ENCODE assay signal across 30 cellular contexts in genomic region chr2:101427240-101427639, GRCh38. TPM values are rescaled to one million over a fixed set of nuclear protein-coding genes. Genes with fewer than 3 reads are reported as not detected.
"Had no signal": no experiment of that assay in that cellular context is flagged by ENCODE, and none has a peak within 500 bp of the region (broad histone marks: within the 10 kb centered on the region; RNA-seq: fewer than 3 reads in every experiment).

No MANE protein-coding gene starts in this region.

- FAIRE-seq: pancreas, small intestine, urothelium cell line had no signal

- H3K4me1 ChIP-seq: pancreas, prostate gland, right lobe of liver, sigmoid colon, stomach, thyroid gland, tibial nerve, upper lobe of left lung, vagina had no signal

- H3K27ac ChIP-seq: neutrophil, pancreas, prostate gland, right atrium auricular region, right lobe of liver, sigmoid colon, stomach, thoracic aorta, thyroid gland, tibial nerve, upper lobe of left lung, vagina had no signal

- ATAC-seq: natural killer cell treated with Interleukin-12 subunit alpha and Interleukin-12 subunit beta and Interleukin-15 and Interleukin-18, amount 100 ng/mL, for 72 hours; pancreas; right lobe of liver; stimulated activated effector memory CD8-positive, alpha-beta T cell treated with anti-CD3 and anti-CD28 coated beads, Interleukin-12 subunit alpha, Interleukin-12 subunit beta, amount 100 ng/mL, for 72 hours; stimulated activated naive B cell treated with anti-CD40 and anti-IgM and Interleukin-4, amounts not matched to agents 10 μg/mL and 1 μg/mL and 100 μg/mL, for 72 hours had no signal

- DNase-seq: nephron progenitor cell; nucleus accumbens; pancreas; retina; sigmoid colon; small intestine; stimulated activated CD4-positive, alpha-beta T cell treated with anti-CD3 and anti-CD28 coated beads, Interleukin-15, amount 100 ng/mL, for 24 hours; stimulated activated CD4-positive, alpha-beta T cell treated with anti-CD3 and anti-CD28 coated beads, Interleukin-2, amount 100 ng/mL, for 24 hours; stimulated activated CD4-positive, alpha-beta T cell treated with anti-CD3 and anti-CD28 coated beads, Interleukin-2, amount 100 ng/mL, for 48 hours; stimulated activated CD4-positive, alpha-beta T cell treated with anti-CD3 and anti-CD28 coated beads, Interleukin-4, amount 100 ng/mL, for 24 hours; stimulated activated naive B cell treated with anti-CD40 and anti-IgM and Interleukin-4, amounts not matched to agents 10 μg/mL and 1 μg/mL and 100 μg/mL, for 72 hours; stimulated activated naive CD4-positive, alpha-beta T cell treated with Interleukin-2 at 50 U/mL for 16 hours; stomach; thyroid gland; trophoblast cell; upper lobe of left lung had no signal

- H3K36me3 ChIP-seq: neutrophil, pancreas, prostate gland, right atrium auricular region, right lobe of liver, sigmoid colon, stomach, thoracic aorta, thyroid gland, tibial nerve, upper lobe of left lung, vagina had no signal

- H3K27me3 ChIP-seq: neutrophil, pancreas, right atrium auricular region, right lobe of liver, sigmoid colon, stomach, thyroid gland, tibial nerve, upper lobe of left lung, vagina had no signal

- H3K9me3 ChIP-seq: neutrophil, pancreas, prostate gland, right atrium auricular region, right lobe of liver, sigmoid colon, stomach, thoracic aorta, thyroid gland, tibial nerve, upper lobe of left lung, vagina had no signal

- H3K4me3 ChIP-seq: pancreas, prostate gland, right atrium auricular region, right lobe of liver, sigmoid colon, stomach, thoracic aorta, thyroid gland, tibial nerve, upper lobe of left lung, vagina had no signal

RNA-seq across cellular contexts. Expression of gene CREG2, which starts 39.9 kb away (rescaled TPM):
- total RNA-seq: natural killer cell treated with Interleukin-12 subunit alpha and Interleukin-12 subunit beta and Interleukin-15 and Interleukin-18, amount 100 ng/mL, for 72 hours; osteocyte; posterior vena cava; prostate gland; subcutaneous adipose tissue; thoracic aorta; thyroid gland; tibial nerve had no signal

RNA-seq across cellular contexts. Expression of gene RFX8, which starts 47.7 kb away (rescaled TPM):
- total RNA-seq: osteocyte, right lobe of liver, ureter had no signal
